In the genomic region with DNA sequence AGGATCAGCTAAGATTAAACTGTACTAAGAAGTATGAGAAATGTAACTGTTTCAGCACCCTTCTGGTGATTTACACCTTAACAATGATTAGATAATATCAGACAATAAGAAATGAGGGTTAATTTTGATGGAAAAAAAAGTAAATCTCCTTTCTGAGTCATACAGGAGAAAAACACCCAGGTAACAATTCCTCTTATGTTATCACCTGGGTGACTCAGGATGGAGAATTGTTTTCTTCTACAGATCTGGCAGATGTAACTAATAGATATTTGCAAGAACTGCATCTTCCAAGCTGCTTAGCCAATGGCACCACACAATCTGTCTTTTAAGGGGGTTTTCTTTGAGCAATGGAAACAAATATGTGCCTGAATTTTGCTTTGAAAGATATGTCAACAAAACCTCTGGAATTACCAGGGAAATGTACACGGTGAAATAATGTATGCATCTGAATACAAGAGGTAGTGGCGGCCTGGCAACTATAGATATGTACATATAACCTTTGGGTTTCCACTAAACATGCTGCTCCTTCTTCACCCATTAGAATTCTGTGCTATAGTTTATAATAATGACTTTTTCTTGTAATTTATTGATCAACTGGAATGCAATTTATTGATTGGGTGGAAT, we compare ENCODE assay signal across 25 cellular contexts.
"Had no signal": no experiment of that assay in that cellular context is flagged by ENCODE, and none has a peak within 500 bp of the region (broad histone marks: within the 10 kb centered on the region; RNA-seq: fewer than 3 reads in every experiment).

No MANE protein-coding gene starts in this region.

- H3K27ac Mint-ChIP-seq: naive thymus-derived CD4-positive, alpha-beta T cell; nephron; neural progenitor cell; progenitor cell of endocrine pancreas; stimulated activated memory B cell treated with anti-CD40 and anti-IgM and Interleukin-4, amounts not matched to agents 10 μg/mL and 1 μg/mL and 100 μg/mL, for 72 hours had no signal

- H3K9me3 Mint-ChIP-seq: nephron; neural progenitor cell; stimulated activated memory B cell treated with anti-CD40 and anti-IgM and Interleukin-4, amounts not matched to agents 10 μg/mL and 1 μg/mL and 100 μg/mL, for 72 hours had no signal

- H3K4me1 ChIP-seq: gastrocnemius medialis, left lung, neural progenitor cell, parathyroid adenoma, right atrium auricular region, sigmoid colon, spleen, testis, tibial artery, upper lobe of left lung had no signal

- DNase-seq: dermis blood vessel endothelial cell; effector memory CD4-positive, alpha-beta T cell; gastrocnemius medialis; head of caudate nucleus; left lung; mesendoderm; midbrain; naive thymus-derived CD4-positive, alpha-beta T cell; sigmoid colon; spleen; stimulated activated CD4-positive, alpha-beta T cell treated with anti-CD3 and anti-CD28 coated beads, Interleukin-4, amount 100 ng/mL, for 4 hours; stimulated activated naive CD8-positive, alpha-beta T cell treated with anti-CD3 and anti-CD28 coated beads, Interleukin-15, Interleukin-2, amounts not matched to agents 100 U/mL and 50 U/mL, for 24 hours; substantia nigra; testis; tibial artery; upper lobe of left lung had no signal

- H3K4me3 Mint-ChIP-seq: naive thymus-derived CD4-positive, alpha-beta T cell; nephron; neural progenitor cell; stimulated activated memory B cell treated with anti-CD40 and anti-IgM and Interleukin-4, amounts not matched to agents 10 μg/mL and 1 μg/mL and 100 μg/mL, for 72 hours had no signal

- H3K27ac ChIP-seq: coronary artery, gastrocnemius medialis, left lung, neural progenitor cell, parathyroid adenoma, right atrium auricular region, sigmoid colon, spleen, testis, tibial artery, upper lobe of left lung had no signal

- H3K36me3 ChIP-seq: gastrocnemius medialis, left lung, neural progenitor cell, right atrium auricular region, sigmoid colon, spleen, tibial artery, upper lobe of left lung had no signal

- H3K36me3 Mint-ChIP-seq: naive thymus-derived CD4-positive, alpha-beta T cell; neural progenitor cell; stimulated activated memory B cell treated with anti-CD40 and anti-IgM and Interleukin-4, amounts not matched to agents 10 μg/mL and 1 μg/mL and 100 μg/mL, for 72 hours had no signal

- FAIRE-seq: keratinocyte, urothelium cell line had no signal

- H3K4me1 Mint-ChIP-seq: naive thymus-derived CD4-positive, alpha-beta T cell; neural progenitor cell; stimulated activated memory B cell treated with anti-CD40 and anti-IgM and Interleukin-4, amounts not matched to agents 10 μg/mL and 1 μg/mL and 100 μg/mL, for 72 hours had no signal

- H3K9ac ChIP-seq: neural progenitor cell, parathyroid adenoma had no signal

- H3K27me3 Mint-ChIP-seq: naive thymus-derived CD4-positive, alpha-beta T cell; progenitor cell of endocrine pancreas; stimulated activated memory B cell treated with anti-CD40 and anti-IgM and Interleukin-4, amounts not matched to agents 10 μg/mL and 1 μg/mL and 100 μg/mL, for 72 hours had no signal

- H3K27me3 ChIP-seq: gastrocnemius medialis, left lung, neural progenitor cell, right atrium auricular region, sigmoid colon, spleen, testis, tibial artery, upper lobe of left lung had no signal

- ATAC-seq: gastrocnemius medialis; left lung; naive thymus-derived CD4-positive, alpha-beta T cell; stimulated activated memory B cell treated with anti-CD40 and anti-IgM and Interleukin-4, amounts not matched to agents 10 μg/mL and 1 μg/mL and 100 μg/mL, for 72 hours; stimulated activated naive CD8-positive, alpha-beta T cell treated with anti-CD3 and anti-CD28 coated beads, Interleukin-15, Interleukin-2, amounts not matched to agents 100 U/mL and 50 U/mL, for 24 hours had no signal

- H3K4me3 ChIP-seq: coronary artery, gastrocnemius medialis, left lung, neural progenitor cell, right atrium auricular region, sigmoid colon, spleen, testis, tibial artery, upper lobe of left lung had no signal

- H3K9me3 ChIP-seq: gastrocnemius medialis, left lung, right atrium auricular region, sigmoid colon, spleen, testis, tibial artery, upper lobe of left lung had no signal
